Comparison of ENCODE assay signal across 20 cellular contexts in the genomic region with DNA sequence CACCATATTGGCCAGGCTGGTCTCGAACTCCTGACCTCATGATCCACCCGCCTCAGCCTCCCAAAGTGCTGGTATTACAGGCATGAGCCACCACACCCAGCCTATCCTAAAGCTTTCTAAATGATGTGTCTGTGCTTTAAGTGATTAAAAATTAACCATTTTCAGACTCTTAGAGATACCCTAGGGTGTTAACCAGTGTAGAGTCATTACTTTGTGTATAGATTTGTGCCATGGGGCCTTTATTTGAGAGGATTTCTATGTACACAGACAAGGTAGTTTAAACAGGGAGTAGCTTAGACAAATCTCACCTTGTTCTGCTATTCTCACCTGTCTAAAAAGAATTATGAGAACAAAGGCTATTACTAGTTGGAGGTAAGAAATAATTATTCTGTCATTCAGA. TPM values are rescaled to one million over a fixed set of nuclear protein-coding genes. Genes with fewer than 3 reads are reported as not detected.
A peak's percentile ranks its signal among the peaks of the same experiment; 100 is the strongest.
DNase-seq lines count a peak whose midpoint lies in the region; ATAC-seq and TF ChIP-seq lines count a peak whose summit lies in the region.
"Had no signal": no experiment of that assay in that cellular context is flagged by ENCODE, and none has a peak within 500 bp of the region (broad histone marks: within the 10 kb centered on the region; RNA-seq: fewer than 3 reads in every experiment).

No MANE protein-coding gene starts in this region.

- BruUV-seq in PC-3 (replicated peaks; lab: Mats Ljungman, UMichigan): TSS peak; percentile 9

- H3K4me3 ChIP-seq in PC-3 (ENCODE audit: low read length) (no peak overlapping the region), gastrocnemius medialis (no peak overlapping the region)
- H3K4me3 ChIP-seq: GM23338, Peyer's patch had no signal

- peak overlapping the region; percentile 4 for H3K27ac Mint-ChIP-seq in memory B cell
- H3K27ac Mint-ChIP-seq: GM23338 had no signal

- H3K4me1 ChIP-seq in PC-3 (ENCODE audit: insufficient read depth, low read length) (no peaks in the 10 kb centered on the region), gastrocnemius medialis (peaks cover 9 to 12% of the 10 kb centered on the region in 2 donors)
- H3K4me1 ChIP-seq: Peyer's patch had no signal

- no peaks in the 10 kb centered on the region for H3K79me2 ChIP-seq in PC-3 (ENCODE audit: low read length)

- no peaks in the 10 kb centered on the region for H3K36me3 ChIP-seq in PC-3 (ENCODE audit: low read depth, low read length)
- no peaks in the 10 kb centered on the region for H3K36me3 ChIP-seq in gastrocnemius medialis
- H3K36me3 ChIP-seq: Peyer's patch had no signal

- no peak overlapping the region for H2AFZ ChIP-seq in PC-3 (ENCODE audit: low read length)
- H2AFZ ChIP-seq: GM23338 had no signal

- no peak overlapping the region for H3K27ac ChIP-seq in PC-3 (ENCODE audit: low read length)
- peak overlapping the region; percentile 58 to 77 (median 74) for H3K27ac ChIP-seq in gastrocnemius medialis
- H3K27ac ChIP-seq: Peyer's patch had no signal

- H3K4me2 ChIP-seq in PC-3 (ENCODE audit: low read length): no peak overlapping the region
- H3K4me2 ChIP-seq: GM23338 had no signal

- H3K9me3 ChIP-seq in PC-3 (ENCODE audit: low read length): no peaks in the 10 kb centered on the region
- H3K9me3 ChIP-seq in gastrocnemius medialis: no peaks in the 10 kb centered on the region
- H3K9me3 ChIP-seq: Peyer's patch had no signal

- peaks cover 7% of the 10 kb centered on the region for H3K4me1 Mint-ChIP-seq in memory B cell

- POLR2A ChIA-PET in PC-3 (lab: Charles Lee; ENCODE audit: unreplicated experiment): interaction anchor here (0.6 kb wide), 1 partner anchor 29 kb away, joined by 3 read pairs; no protein-coding TSS in a partner anchor

- no peaks in the 10 kb centered on the region for H3K9me3 Mint-ChIP-seq in memory B cell
- H3K9me3 Mint-ChIP-seq: GM23338, H9 had no signal

- no peak overlapping the region for H3K9ac ChIP-seq in PC-3 (ENCODE audit: low read length)

- H4K20me1 ChIP-seq in PC-3 (ENCODE audit: low read length): no peaks in the 10 kb centered on the region

- CTCF ChIA-PET in PC-3 (lab: Charles Lee): no interaction called here

- no peaks in the 10 kb centered on the region for H3K9me2 ChIP-seq in PC-3 (replicated peaks; ENCODE audit: low read length)

- TF ChIP-seq CTCF in PC-3 (conservative IDR thresholded peaks at IDR 0.05; ENCODE audit: low read depth, low read length) (no peak), gastrocnemius medialis (IDR thresholded peaks at IDR 0.05 in 4 of 5, conservative IDR thresholded peaks at IDR 0.05 in 1 of 5) (no peak)

- intact Hi-C loops in PC-3 (cut with micrococcal nuclease) (no loop called here), gastrocnemius medialis (cut with DNase I; ENCODE audit: low total_unique reads) (no loop called here)

- ATAC-seq in PC-3 (no peak), memory B cell (ENCODE audit: low read depth) (no peak), gastrocnemius medialis (no peak)
- ATAC-seq: GM23338 had no signal

- H3K27me3 Mint-ChIP-seq in memory B cell: no peaks in the 10 kb centered on the region
- H3K27me3 Mint-ChIP-seq: CD4-positive, alpha-beta memory T cell had no signal

- no peak for TF ChIP-seq POLR2A in gastrocnemius medialis (IDR thresholded peaks at IDR 0.05)

- no peak overlapping the region for H3K4me3 Mint-ChIP-seq in memory B cell
- H3K4me3 Mint-ChIP-seq: CD4-positive, alpha-beta memory T cell; GM23338; H9 had no signal

- H3F3A ChIP-seq in PC-3 (ENCODE audit: low read length, unreplicated experiment): no peaks in the 10 kb centered on the region

- no peaks in the 10 kb centered on the region for H3K36me3 Mint-ChIP-seq in memory B cell

- in situ Hi-C loops in gastrocnemius medialis (cut with MboI; ENCODE audit: low sequenced_read_pairs in 4 of 4): no loop called here

- H3K27me3 ChIP-seq in PC-3 (ENCODE audit: low read length) (no peaks in the 10 kb centered on the region), gastrocnemius medialis (no peaks in the 10 kb centered on the region)
- H3K27me3 ChIP-seq: Peyer's patch had no signal

- DNase-seq in NCI-H1417 treated with DMSO at 0.1 percent for 48 hours (lab: John Stamatoyannopoulos, UW) (peak; percentile 25), PC-3 (no peak), memory B cell (ENCODE audit: low spot score in 2 of 2) (no peak), gastrocnemius medialis (no peak), SW480 (ENCODE audit: low spot score) (no peak), hepatic stellate cell (ENCODE audit: low spot score) (no peak)
- DNase-seq in stimulated activated CD4-positive, alpha-beta T cell treated with anti-CD3 and anti-CD28 coated beads, Interleukin-4, amount 100 ng/mL, for 1 hour: no peak
- DNase-seq: C1 segment of cervical spinal cord; CD4-positive, alpha-beta memory T cell; COR-L47; DMS53; H9; Karpas-422; NCI-H1092; NCI-H1436 treated with DMSO at 0.1 percent for 48 hours; NCI-H2029; NCI-H526 treated with DMSO at 0.1 percent for 48 hours; Peyer's patch; SHP77 treated with DMSO at 0.1 percent for 48 hours had no signal

RNA-seq across cellular contexts. Expression of a gene that starts 12.7 kb away (rescaled TPM):
- total RNA-seq in PC-3 (2014; rRNA removed) (31.3 and 44.6 TPM in 2 replicates), gastrocnemius medialis (100 to 1,000 TPM in 3 of 4 donors, 10 to 100 TPM in 1; 86.7 to 170 (median 144) TPM)

RNA-seq across cellular contexts. Expression of a gene that starts 54.2 kb away (rescaled TPM):
- total RNA-seq in PC-3 (2014; rRNA removed) (15.0 and 22.0 TPM in 2 replicates), gastrocnemius medialis (10 to 100 TPM; 19.0 to 86.7 (median 34.2) TPM)
